ENCODE assay signal across 19 cellular contexts in genomic region chr6:925656-926213, GRCh38.
"Had no signal": no experiment of that assay in that cellular context is flagged by ENCODE, and none has a peak within 500 bp of the region (broad histone marks: within the 10 kb centered on the region; RNA-seq: fewer than 3 reads in every experiment).

No MANE protein-coding gene starts in this region.

- H3K27ac Mint-ChIP-seq: endodermal cell had no signal

- DNase-seq: effector CD4-positive, alpha-beta T cell; endodermal cell; glutamatergic neuron; islet precursor cell; left lung; lower lobe of right lung; mesendoderm; naive B cell; spleen; stimulated activated CD4-positive, alpha-beta T cell treated with anti-CD3 and anti-CD28 coated beads, Interleukin-15, amount 100 ng/mL, for 24 hours; stimulated activated CD4-positive, alpha-beta T cell treated with anti-CD3 and anti-CD28 coated beads, Interleukin-1b, Interleukin-23, amount 100 ng/mL, for 48 hours; stimulated activated CD4-positive, alpha-beta T cell treated with anti-CD3 and anti-CD28 coated beads, Interleukin-4, amount 100 ng/mL, for 4 hours; stimulated activated naive CD4-positive, alpha-beta T cell; stomach; substantia nigra; transverse colon had no signal

- ATAC-seq: gastroesophageal sphincter, left lung, sciatic nerve had no signal

- H3K4me1 Mint-ChIP-seq: endodermal cell, naive B cell, nephron had no signal

- H3K4me3 Mint-ChIP-seq: endodermal cell, naive B cell, nephron had no signal
